1 cellular context compared by ENCODE assay signal in the genomic region with DNA sequence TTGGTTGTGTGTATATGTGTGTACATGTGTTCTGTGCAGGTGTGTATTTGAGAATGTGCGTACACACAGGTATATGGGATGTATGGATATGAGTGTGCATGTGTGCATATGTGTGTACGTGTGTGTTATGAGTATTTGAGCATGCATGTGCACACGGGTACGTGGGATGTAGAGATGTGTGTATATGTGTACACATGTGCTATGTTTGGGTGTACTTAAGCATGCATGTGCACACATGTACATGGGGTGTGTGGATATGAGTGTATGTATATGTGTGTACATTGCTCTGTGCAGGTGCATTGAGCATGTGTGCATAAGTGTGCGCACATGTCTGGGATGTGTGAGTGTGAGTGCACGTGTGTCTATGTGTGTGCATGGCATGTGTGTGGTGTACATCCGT.
TF ChIP-seq lines count a peak whose summit lies in the region.

No MANE protein-coding gene starts in this region.

TF ChIP-seq in H1, 55 proteins besides CTCF, POLR2A, EP300 and RAD21 (continued from another document):
- TF ChIP-seq POLR2AphosphoS5 (IDR thresholded peaks at IDR 0.05; ENCODE audit: low read depth, low read length) (no peak), JUN (IDR thresholded peaks at IDR 0.05; ENCODE audit: low read depth, low read length) (no peak), NRF1 (IDR thresholded peaks at IDR 0.05; ENCODE audit: low read depth, low read length) (no peak), CREB1 (IDR thresholded peaks at IDR 0.05) (no peak), GABPA (IDR thresholded peaks at IDR 0.05; ENCODE audit: borderline replicate concordance, insufficient read depth, low read length) (no peak), ASH2L (IDR thresholded peaks at IDR 0.05; ENCODE audit: low read length) (no peak), NANOG (IDR thresholded peaks at IDR 0.05; ENCODE audit: insufficient read depth, low read depth, low read length, poor library complexity, severe bottlenecking) (no peak), GTF2F1 (IDR thresholded peaks at IDR 0.05; ENCODE audit: borderline replicate concordance, low read depth, low read length) (no peak), EZH2 (IDR thresholded peaks at IDR 0.05; ENCODE audit: low read depth, low read length, severe bottlenecking) (no peak), HDAC6 (IDR thresholded peaks at IDR 0.05; ENCODE audit: low read depth, low read length) (no peak), CHD2 (IDR thresholded peaks at IDR 0.05; ENCODE audit: low read length) (no peak), FOSL1 (IDR thresholded peaks at IDR 0.05; ENCODE audit: insufficient read depth, low read depth, low read length) (no peak), CTBP2 (IDR thresholded peaks at IDR 0.05; ENCODE audit: borderline replicate concordance, insufficient read depth, insufficient read length, low read length) (no peak)
- TF ChIP-seq, protein P1, sequence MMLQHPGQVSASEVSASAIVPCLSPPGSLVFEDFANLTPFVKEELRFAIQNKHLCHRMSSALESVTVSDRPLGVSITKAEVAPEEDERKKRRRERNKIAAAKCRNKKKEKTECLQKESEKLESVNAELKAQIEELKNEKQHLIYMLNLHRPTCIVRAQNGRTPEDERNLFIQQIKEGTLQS (IDR thresholded peaks at IDR 0.05; ENCODE audit: insufficient read depth, low read depth, low read length), result no peak
- TF ChIP-seq, protein P2, sequence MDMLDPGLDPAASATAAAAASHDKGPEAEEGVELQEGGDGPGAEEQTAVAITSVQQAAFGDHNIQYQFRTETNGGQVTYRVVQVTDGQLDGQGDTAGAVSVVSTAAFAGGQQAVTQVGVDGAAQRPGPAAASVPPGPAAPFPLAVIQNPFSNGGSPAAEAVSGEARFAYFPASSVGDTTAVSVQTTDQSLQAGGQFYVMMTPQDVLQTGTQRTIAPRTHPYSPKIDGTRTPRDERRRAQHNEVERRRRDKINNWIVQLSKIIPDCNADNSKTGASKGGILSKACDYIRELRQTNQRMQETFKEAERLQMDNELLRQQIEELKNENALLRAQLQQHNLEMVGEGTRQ (IDR thresholded peaks at IDR 0.05; ENCODE audit: low read length), result no peak
- TF ChIP-seq, protein P3, sequence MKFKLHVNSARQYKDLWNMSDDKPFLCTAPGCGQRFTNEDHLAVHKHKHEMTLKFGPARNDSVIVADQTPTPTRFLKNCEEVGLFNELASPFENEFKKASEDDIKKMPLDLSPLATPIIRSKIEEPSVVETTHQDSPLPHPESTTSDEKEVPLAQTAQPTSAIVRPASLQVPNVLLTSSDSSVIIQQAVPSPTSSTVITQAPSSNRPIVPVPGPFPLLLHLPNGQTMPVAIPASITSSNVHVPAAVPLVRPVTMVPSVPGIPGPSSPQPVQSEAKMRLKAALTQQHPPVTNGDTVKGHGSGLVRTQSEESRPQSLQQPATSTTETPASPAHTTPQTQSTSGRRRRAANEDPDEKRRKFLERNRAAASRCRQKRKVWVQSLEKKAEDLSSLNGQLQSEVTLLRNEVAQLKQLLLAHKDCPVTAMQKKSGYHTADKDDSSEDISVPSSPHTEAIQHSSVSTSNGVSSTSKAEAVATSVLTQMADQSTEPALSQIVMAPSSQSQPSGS (IDR thresholded peaks at IDR 0.05; ENCODE audit: low read length), result no peak
